24 cellular contexts compared by ENCODE assay signal in the genomic region with DNA sequence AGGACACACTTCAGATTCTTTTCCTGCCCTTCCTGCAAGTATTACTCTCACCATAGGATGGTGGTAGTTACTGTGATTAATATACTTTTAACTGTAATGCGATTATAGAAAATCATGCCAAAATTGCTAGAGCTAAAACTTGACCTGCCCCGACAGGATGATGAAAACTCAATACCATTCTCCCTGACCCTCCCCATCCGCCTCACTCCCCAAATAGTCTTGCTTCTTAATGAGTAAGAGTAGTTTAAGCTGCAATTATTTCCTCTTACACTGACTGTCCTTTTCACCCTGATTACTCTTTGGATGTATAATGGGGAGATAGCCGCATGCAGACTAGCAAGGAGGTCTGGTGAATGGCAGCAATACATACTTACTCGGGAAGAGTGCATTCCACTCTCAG.
A peak's percentile ranks its signal among the peaks of the same experiment; 100 is the strongest.
DNase-seq lines count a peak whose midpoint lies in the region; ATAC-seq, FAIRE-seq and TF ChIP-seq lines count a peak whose summit lies in the region.
"Had no signal": no experiment of that assay in that cellular context is flagged by ENCODE, and none has a peak within 500 bp of the region (broad histone marks: within the 10 kb centered on the region; RNA-seq: fewer than 3 reads in every experiment).

No MANE protein-coding gene starts in this region.

- FAIRE-seq in D721Med (lab: Jason Lieb, UNC) (no peak), bronchial epithelial cell (lab: Jason Lieb, UNC) (no peak)
- FAIRE-seq: G401.6, HepG2, K562 had no signal

- no peaks in the 10 kb centered on the region for H3K27me3 ChIP-seq in bronchial epithelial cell (ENCODE audit: control insufficient read depth, insufficient read depth, low read length)
- H3K27me3 ChIP-seq: SJSA1 had no signal

- H3K36me3 ChIP-seq in bronchial epithelial cell (ENCODE audit: control insufficient read depth, insufficient read depth, low read length) = no peaks in the 10 kb centered on the region
- H3K36me3 ChIP-seq: SJSA1 had no signal

- H3K27ac ChIP-seq in RWPE1 = no peak overlapping the region
- H3K27ac ChIP-seq: PC-9, SJSA1 had no signal

- DNase-seq in D721Med (ENCODE audit: insufficient read length, low spot score) (no peak), NCI-H82 (lab: John Stamatoyannopoulos, UW) (peak; percentile 66), bronchial epithelial cell (ENCODE audit: low read depth) (peak; percentile 13), retinal pigment epithelial cell (ENCODE audit: low read depth) (peak; percentile 92), RWPE1 (ENCODE audit: low spot score) (no peak), amniotic stem cell (lab: John Stamatoyannopoulos, UW) (no peak)
- DNase-seq: 8988T, ACHN, Calu3, MV-4-11, NCI-H1105, NCI-H1436 treated with DMSO at 0.1 percent for 48 hours, NCI-H187 treated with DMSO at 0.1 percent for 48 hours, NCI-H2171 treated with DMSO at 0.1 percent for 48 hours, NCI-H524, NCI-H774, PC-9, Right ventricle myocardium superior had no signal

- no peak for ATAC-seq in HG03135 (IDR thresholded peaks at IDR 0.05; ENCODE audit: unreplicated experiment)
- ATAC-seq: HCT116, HepG2, K562 had no signal

- CTCF ChIA-PET in RWPE1 (lab: Yijun Ruan, JAX) = no interaction called here

- POLR2A ChIA-PET in RWPE1 (lab: Yijun Ruan, JAX; ENCODE audit: low non-redundant PET) = no interaction called here

- TF ChIP-seq CTCF in D721Med (IDR thresholded peaks at IDR 0.05; ENCODE audit: insufficient read depth, missing control alignments) (peak; percentile 48), bronchial epithelial cell (IDR thresholded peaks at IDR 0.05; ENCODE audit: insufficient read depth, low read length, severe bottlenecking) (no peak), retinal pigment epithelial cell (conservative IDR thresholded peaks at IDR 0.05; ENCODE audit: low read depth, low read length) (peak; percentile 53), RWPE1 (conservative IDR thresholded peaks at IDR 0.05; ENCODE audit: low read depth) (no peak)

- no peak overlapping the region for H3K4me3 ChIP-seq in bronchial epithelial cell (ENCODE audit: low read depth, low read length)
- no peak overlapping the region for H3K4me3 ChIP-seq in retinal pigment epithelial cell (ENCODE audit: low read length)
- H3K4me3 ChIP-seq: K562, PC-9, SJSA1 had no signal

Comparison
In these comparisons a context has a peak if more than half of its experiments do, and no peak if none do; other contexts are left out.
1. DNase-seq: peak in NCI-H82 (single experiment), bronchial epithelial cell (single experiment) and retinal pigment epithelial cell (single experiment); none in D721Med (single experiment), RWPE1 (single experiment) and amniotic stem cell (single experiment).
2. CTCF ChIP-seq: peak in D721Med (single experiment) and retinal pigment epithelial cell (single experiment); none in bronchial epithelial cell (single experiment) and RWPE1 (single experiment).